Comparison of ENCODE assay signal across 18 cellular contexts in genomic region chr17:78460176-78460675, GRCh38.
"Had no signal": no experiment of that assay in that cellular context is flagged by ENCODE, and none has a peak within 500 bp of the region (broad histone marks: within the 10 kb centered on the region; RNA-seq: fewer than 3 reads in every experiment).

No MANE protein-coding gene starts in this region.

- H3K27me3 ChIP-seq: heart left ventricle, neutrophil, sigmoid colon, thyroid gland, upper lobe of left lung, vagina had no signal

- H3K4me1 ChIP-seq: heart left ventricle, sigmoid colon, stomach, upper lobe of left lung, vagina had no signal

- H3K36me3 ChIP-seq: heart left ventricle, neutrophil, sigmoid colon, stomach, thyroid gland, upper lobe of left lung, vagina had no signal

- H3K27ac ChIP-seq: heart left ventricle, neutrophil, sigmoid colon, skin epidermis, stomach, thyroid gland, upper lobe of left lung, vagina had no signal

- ATAC-seq: heart left ventricle; naive thymus-derived CD4-positive, alpha-beta T cell had no signal

- H3K9me3 ChIP-seq: heart left ventricle, neutrophil, sigmoid colon, stomach, thyroid gland, upper lobe of left lung, vagina had no signal

- H3K4me3 ChIP-seq: heart left ventricle, sigmoid colon, skin epidermis, stomach, thyroid gland, upper lobe of left lung, vagina had no signal

- DNase-seq: dermis blood vessel endothelial cell; effector CD4-positive, alpha-beta T cell; endodermal cell; erythroblast; hippocampal formation; naive thymus-derived CD4-positive, alpha-beta T cell; nephron progenitor cell; sigmoid colon; stimulated activated CD4-positive, alpha-beta T cell treated with anti-CD3 and anti-CD28 coated beads, Interleukin-2, amount 100 ng/mL, for 24 hours; stimulated activated CD4-positive, alpha-beta T cell treated with anti-CD3 and anti-CD28 coated beads, Interleukin-4, amount 100 ng/mL, for 4 hours; stimulated activated naive CD4-positive, alpha-beta T cell; stomach; thyroid gland; upper lobe of left lung had no signal
